8 cellular contexts compared by ENCODE assay signal in genomic region chr15:72797338-72797689, GRCh38. TPM values are rescaled to one million over a fixed set of nuclear protein-coding genes. Genes with fewer than 3 reads are reported as not detected.
DNase-seq lines count a peak whose midpoint lies in the region; ATAC-seq, FAIRE-seq and TF ChIP-seq lines count a peak whose summit lies in the region.

No MANE protein-coding gene starts in this region.

- H3K36me3 ChIP-seq in Caco-2 (ENCODE audit: control insufficient read depth, insufficient read depth, low read length) (no peaks in the 10 kb centered on the region), Panc1 (ENCODE audit: control insufficient read depth, insufficient read depth, low read length) (no peaks in the 10 kb centered on the region), parathyroid adenoma (ENCODE audit: control insufficient read depth, insufficient read depth, low read length) (no peaks in the 10 kb centered on the region)

- intact Hi-C loops in Caco-2 (cut with micrococcal nuclease; ENCODE audit: unreplicated experiment), result loop anchor here (2.0 kb wide), 1 partner anchor 283 kb away; no protein-coding TSS in a partner anchor
- intact Hi-C loops in Panc1 (cut with micrococcal nuclease; ENCODE audit: unreplicated experiment), result no loop called here

- in situ Hi-C loops in Panc1 (cut with HindIII; ENCODE audit: low pct_unique_long_range_greater_than_20kb, low sequenced_read_pairs), result no loop called here

- H3K9me3 ChIP-seq in Caco-2, result no peaks in the 10 kb centered on the region
- H3K9me3 ChIP-seq in Panc1 (ENCODE audit: control insufficient read depth, insufficient read depth, low read depth, low read length), result no peaks in the 10 kb centered on the region
- no peaks in the 10 kb centered on the region for H3K9me3 ChIP-seq in parathyroid adenoma (ENCODE audit: control insufficient read depth, low read length)

- DNase-seq in Caco-2 (no peak), Panc1 (ENCODE audit: low read depth, low spot score) (no peak), fibroblast of mammary gland (ENCODE audit: low read depth) (no peak), RCC 7860 (ENCODE audit: low spot score) (no peak)
- DNase-seq in activated CD8-positive, alpha-beta memory T cell treated with anti-CD3 and anti-CD28 coated beads, Interleukin-2, amount 50 U/mL, for 48 hours, result no peak

- H3K4me3 Mint-ChIP-seq in Caco-2 (ENCODE audit: unreplicated experiment), result peak overlapping the region; percentile 87

- H3K27me3 ChIP-seq in Caco-2 (replicated peaks; ENCODE audit: control insufficient read depth, insufficient read depth, low read length) (no peaks in the 10 kb centered on the region), Panc1 (ENCODE audit: control insufficient read depth, insufficient read depth, low read length) (no peaks in the 10 kb centered on the region; the same call in 1 of the 2 replicates), parathyroid adenoma (ENCODE audit: control insufficient read depth, insufficient read depth, low read length) (no peaks in the 10 kb centered on the region)

- no peaks in the 10 kb centered on the region for H3K79me2 ChIP-seq in parathyroid adenoma

- H3K4me3 ChIP-seq in Caco-2 (ENCODE audit: low read depth, low read length) (peak overlapping the region; percentile 50), Panc1 (ENCODE audit: low read depth in 2 of 2, low read length in 2 of 2) (peak overlapping the region; percentile 42 to 56), fibroblast of mammary gland (ENCODE audit: control insufficient read depth, low read depth, low read length) (peak overlapping the region; percentile 56), parathyroid adenoma (ENCODE audit: low read depth, low read length) (peak overlapping the region; percentile 33)

- POLR2A ChIA-PET in Caco-2 (lab: Charles Lee), result no interaction called here
- POLR2A ChIA-PET in Panc1 (lab: Charles Lee), result no interaction called here

- H3K4me1 ChIP-seq in Caco-2, result no peaks in the 10 kb centered on the region
- H3K4me1 ChIP-seq in Panc1 (ENCODE audit: control insufficient read depth, insufficient read depth, low read length), result 0 out of 2 replicates have a peak, but pooled peaks cover 3% of the 10 kb centered on the region
- H3K4me1 ChIP-seq in parathyroid adenoma, result no peaks in the 10 kb centered on the region

- FAIRE-seq in RCC 7860 (lab: Jason Lieb, UNC), result no peak

- no peak overlapping the region for H3K27ac ChIP-seq in Panc1 (ENCODE audit: low read length)
- H3K27ac ChIP-seq in parathyroid adenoma, result no peak overlapping the region

- H3K9ac ChIP-seq in parathyroid adenoma, result no peak overlapping the region

- TF ChIP-seq CTCF in Caco-2 (IDR thresholded peaks at IDR 0.05; ENCODE audit: insufficient read depth in 1 of 2, low read depth in 1 of 2, low read length in 1 of 2, severe bottlenecking in 1 of 2, unreplicated experiment in 1 of 2), result no peak
- no peak for TF ChIP-seq CTCF in Panc1 (IDR thresholded peaks at IDR 0.05)
- no peak for TF ChIP-seq CTCF in fibroblast of mammary gland (conservative IDR thresholded peaks at IDR 0.05; ENCODE audit: control insufficient read depth, insufficient read depth, low read depth, low read length)
- TF ChIP-seq CTCF in parathyroid adenoma (IDR thresholded peaks at IDR 0.05), result no peak

- H3K9me3 Mint-ChIP-seq in Caco-2 (ENCODE audit: unreplicated experiment), result no peaks in the 10 kb centered on the region

- peak overlapping the region; percentile 56 for H2AFZ ChIP-seq in parathyroid adenoma

- H3K4me1 Mint-ChIP-seq in Caco-2 (ENCODE audit: low read depth, unreplicated experiment), result peaks cover 12% of the 10 kb centered on the region

- ATAC-seq in Panc1 (peak; percentile 27; the same call in 1 of the 2 replicates), HG03442 (IDR thresholded peaks at IDR 0.05; ENCODE audit: unreplicated experiment) (no peak), HG03039 (IDR thresholded peaks at IDR 0.05; ENCODE audit: unreplicated experiment) (no peak)

- peak overlapping the region; percentile 74 for H3K4me2 ChIP-seq in parathyroid adenoma (ENCODE audit: low read length)

- CTCF ChIA-PET in Caco-2 (lab: Charles Lee), result interaction anchor here (1.3 kb wide), 1 partner anchor 75 kb away, joined by 3 read pairs; no protein-coding TSS in a partner anchor
- CTCF ChIA-PET in Panc1 (lab: Charles Lee), result interaction anchor here (0.7 kb wide), 1 partner anchor 480 kb away, joined by 5 read pairs; no protein-coding TSS in a partner anchor

- no peak overlapping the region for H3K27ac Mint-ChIP-seq in Caco-2 (ENCODE audit: unreplicated experiment)

- no peaks in the 10 kb centered on the region for H3K36me3 Mint-ChIP-seq in Caco-2 (ENCODE audit: insufficient read depth, unreplicated experiment)

- peaks cover 3% of the 10 kb centered on the region for H3K27me3 Mint-ChIP-seq in Caco-2 (ENCODE audit: insufficient read depth, unreplicated experiment)

- BruUV-seq in Caco-2 (replicated peaks; lab: Mats Ljungman, UMichigan) (no TSS peak), Panc1 (replicated peaks; lab: Mats Ljungman, UMichigan) (no TSS peak)

RNA-seq across cellular contexts. Expression of gene ADPGK, which starts 13.8 kb away (rescaled TPM):
- total RNA-seq in Caco-2 (2022), result 52.6 and 55.6 TPM in 2 replicates
- 63.1 TPM for total RNA-seq in Panc1 (2021; ENCODE audit: unreplicated experiment)
- 31.0 TPM for polyA plus RNA-seq in Panc1 (2012; ENCODE audit: insufficient read length)
